Comparison of ENCODE assay signal across 8 cellular contexts in the genomic region with DNA sequence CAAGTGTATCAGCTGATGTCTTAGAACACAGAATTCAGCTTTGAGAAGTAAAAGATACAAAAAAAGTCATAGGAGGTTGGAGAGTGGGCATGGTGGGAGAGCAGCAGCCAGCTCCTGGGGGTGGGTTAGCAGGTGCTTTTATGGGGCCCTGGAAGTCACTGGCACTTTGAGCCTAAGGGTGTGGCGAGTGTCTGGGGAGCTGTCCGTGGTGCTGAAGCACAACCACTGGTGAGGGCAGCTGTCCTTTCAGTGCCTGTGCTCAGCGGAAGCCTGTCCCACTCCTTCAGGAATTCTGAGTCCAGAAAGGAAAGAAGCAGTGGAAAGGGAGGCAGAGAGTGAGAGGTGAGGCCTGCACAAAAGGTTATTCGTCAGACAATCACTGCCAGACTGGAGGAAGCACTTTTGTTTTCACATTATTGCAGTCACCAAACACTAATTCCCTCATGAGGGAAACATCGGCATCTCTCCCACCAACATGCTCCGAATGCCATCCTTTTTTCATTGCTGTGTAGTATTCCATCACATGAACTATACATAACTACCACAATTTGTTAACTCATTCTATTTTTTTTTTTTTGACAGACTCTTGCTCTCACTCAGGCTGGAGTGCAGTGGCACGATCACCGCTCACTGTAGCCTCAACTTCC. TPM values are rescaled to one million over a fixed set of nuclear protein-coding genes. Genes with fewer than 3 reads are reported as not detected.
DNase-seq lines count a peak whose midpoint lies in the region; TF ChIP-seq lines count a peak whose summit lies in the region.

No MANE protein-coding gene starts in this region.

- no peaks in the 10 kb centered on the region for H4K20me1 ChIP-seq in hepatocyte (ENCODE audit: insufficient read depth, poor library complexity, severe bottlenecking)

- no peaks in the 10 kb centered on the region for H3K79me2 ChIP-seq in hepatocyte

- CTCF ChIA-PET in GM10248 (lab: Yijun Ruan, JAX): no interaction called here

- no peaks in the 10 kb centered on the region for H3K9me2 ChIP-seq in hepatocyte (replicated peaks; ENCODE audit: insufficient read depth)

- TF ChIP-seq POLR2A in suprapubic skin (IDR thresholded peaks at IDR 0.05): no peak

- H3K9me3 ChIP-seq in hepatocyte (ENCODE audit: low read depth) (no peaks in the 10 kb centered on the region), suprapubic skin (no peaks in the 10 kb centered on the region)

- H2AFZ ChIP-seq in hepatocyte: no peak overlapping the region

- no peak overlapping the region for H3K4me3 ChIP-seq in hepatocyte
- no peak overlapping the region for H3K4me3 ChIP-seq in suprapubic skin

- POLR2A ChIA-PET in GM10248 (lab: Yijun Ruan, JAX): no interaction called here

- H3K36me3 ChIP-seq in hepatocyte (replicated peaks; ENCODE audit: insufficient read depth, low read depth) (no peaks in the 10 kb centered on the region), suprapubic skin (no peaks in the 10 kb centered on the region)

- no peak for TF ChIP-seq CTCF in GM10248 (IDR thresholded peaks at IDR 0.05; ENCODE audit: control extremely low read depth, extremely low read depth, low read depth, missing control alignments)
- TF ChIP-seq CTCF in hepatocyte (IDR thresholded peaks at IDR 0.05; ENCODE audit: poor library complexity): no peak
- no peak for TF ChIP-seq CTCF in suprapubic skin (IDR thresholded peaks at IDR 0.05)

- DNase-seq in GM10248 (ENCODE audit: extremely low spot score) (peak; percentile 67), OCI-M1 (lab: John Stamatoyannopoulos, UW) (peak; percentile 63), hepatocyte (ENCODE audit: low spot score) (peak; percentile 80), suprapubic skin (ENCODE audit: low spot score in 2 of 2) (no peak), cortex of kidney (lab: John Stamatoyannopoulos, UW) (no peak), NCI-H748 (lab: John Stamatoyannopoulos, UW; ENCODE audit: unreplicated experiment) (no peak)
- DNase-seq in activated naive CD4-positive, alpha-beta T cell (lab: John Stamatoyannopoulos, UW): peak; percentile 4 to 33 (median 15)
- peak; percentile 59 for DNase-seq in stimulated activated CD4-positive, alpha-beta T cell treated with anti-CD3 and anti-CD28 coated beads, Interleukin-4, amount 100 ng/mL, for 1 hour

- H3K27me3 ChIP-seq in hepatocyte: peaks cover 5% of the 10 kb centered on the region
- peaks cover 38% of the 10 kb centered on the region for H3K27me3 ChIP-seq in suprapubic skin

- H3K4me1 ChIP-seq in hepatocyte (ENCODE audit: insufficient read depth) (no peaks in the 10 kb centered on the region), suprapubic skin (no peaks in the 10 kb centered on the region)

- H3K4me2 ChIP-seq in hepatocyte: no peak overlapping the region

- no peak overlapping the region for H3K27ac ChIP-seq in hepatocyte
- no peak overlapping the region for H3K27ac ChIP-seq in suprapubic skin

- TF ChIP-seq EP300 in suprapubic skin (IDR thresholded peaks at IDR 0.05): no peak

- WGBS in hepatocyte (ENCODE audit: low lambda C conversion rate, missing lambda C conversion rate): 56% methylated on average over 8 of the region's 8 CpGs
- WGBS in suprapubic skin: 54% methylated on average over 8 of the region's 8 CpGs

RNA-seq across cellular contexts. Expression of a gene that starts 59.4 kb away (rescaled TPM):
- total RNA-seq in hepatocyte (26.2 and 27.5 TPM in 2 replicates), suprapubic skin (10 to 100 TPM; 43.0 to 58.3 (median 51.7) TPM)
- polyA plus RNA-seq in hepatocyte: 24.8 and 29.7 TPM in 2 replicates

Comparison
In these comparisons a context has a peak if more than half of its experiments do, and no peak if none do; other contexts are left out.
1. DNase-seq: peak in GM10248 (single experiment), OCI-M1 (single experiment), activated naive CD4-positive, alpha-beta T cell (4 of 4), hepatocyte (single experiment) and stimulated activated CD4-positive, alpha-beta T cell treated with anti-CD3 and anti-CD28 coated beads, Interleukin-4, amount 100 ng/mL, for 1 hour (single experiment); none in suprapubic skin (0 of 2), cortex of kidney (single experiment) and NCI-H748 (single experiment).